In the genomic region with DNA sequence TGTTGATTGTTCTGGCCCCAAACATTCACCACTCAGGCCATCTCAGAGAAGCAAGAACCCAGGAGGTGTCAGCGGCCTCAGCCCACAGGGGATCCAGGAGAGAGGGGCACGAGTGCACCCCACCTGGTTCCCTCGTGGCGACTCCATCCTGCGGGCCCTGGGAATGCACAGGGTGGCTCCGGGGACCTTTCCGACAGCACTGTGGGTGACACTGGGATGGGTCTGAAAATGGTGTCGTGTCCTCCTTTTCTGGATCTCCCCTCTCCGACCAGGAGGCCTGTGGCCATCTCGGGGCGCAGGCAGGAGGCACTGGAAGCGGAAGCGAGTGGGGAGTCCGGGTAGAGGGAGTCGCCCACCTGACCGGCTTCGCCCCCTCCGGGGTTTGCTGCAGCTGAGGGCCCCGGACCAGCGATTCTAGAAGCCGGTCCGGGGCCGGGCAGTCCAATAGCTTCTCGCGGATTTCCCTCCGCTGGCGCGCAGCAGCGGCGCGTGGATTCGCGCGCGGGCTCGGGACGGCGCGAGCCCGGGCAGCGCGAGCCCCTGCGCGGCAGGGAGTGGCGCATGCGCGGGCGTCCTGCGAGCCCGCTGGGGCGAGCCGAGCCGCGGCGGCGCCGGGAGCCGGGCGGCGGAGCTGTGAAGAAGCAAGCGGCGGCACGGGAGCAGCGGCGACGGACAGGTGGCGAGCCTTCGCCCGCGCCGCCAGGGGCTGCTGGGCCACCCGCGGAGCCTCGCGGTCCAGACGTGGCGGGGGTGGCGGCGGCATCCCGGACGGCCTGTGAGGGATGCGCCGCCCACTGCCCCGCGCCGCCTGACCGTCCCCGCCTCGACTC, we compare ENCODE assay signal across 7 cellular contexts. TPM values are rescaled to one million over a fixed set of nuclear protein-coding genes. Genes with fewer than 3 reads are reported as not detected.
DNase-seq lines count a peak whose midpoint lies in the region; ATAC-seq, FAIRE-seq and TF ChIP-seq lines count a peak whose summit lies in the region.

Gene DOCK3 (plus strand): TSS at position 579 of the 830 bp plus-strand sequence. CDS start 337 bp downstream, outside the sequence.

- ATAC-seq in IMR-90 (ENCODE audit: low read depth) (peak; percentile 94), HG02610 (IDR thresholded peaks at IDR 0.05; ENCODE audit: unreplicated experiment) (no peak)
- peak; percentile 83 for ATAC-seq in activated CD4-positive, CD25-positive, alpha-beta regulatory T cell treated with anti-CD3 and anti-CD28 coated beads, Interleukin-2, amount 50 U/mL, for 24 hours
- ATAC-seq in central memory CD8-positive, alpha-beta T cell (replicated peaks; ENCODE audit: extremely low read depth, poor library complexity, severe bottlenecking): peak; percentile 81

- peaks cover 7% of the 10 kb centered on the region for H3K36me3 Mint-ChIP-seq in central memory CD8-positive, alpha-beta T cell (ENCODE audit: insufficient read depth)

- in situ Hi-C loops in IMR-90 (cut with MboI; ENCODE audit: low sequenced_read_pairs): no loop called here

- no peaks in the 10 kb centered on the region for H3K9me3 Mint-ChIP-seq in central memory CD8-positive, alpha-beta T cell

- no peak within 1 kb of the TSS for H3K27ac ChIP-seq in IMR-90 (ENCODE audit: insufficient read depth, low read length)

- H3K23ac ChIP-seq in IMR-90 (ENCODE audit: low read depth, low read length): no peak within 1 kb of the TSS

- BruUV-seq in IMR-90 (replicated peaks; lab: Mats Ljungman, UMichigan): no TSS peak

- H2BK15ac ChIP-seq in IMR-90 (ENCODE audit: low read depth, low read length): no peak within 1 kb of the TSS

- dilution Hi-C loops in IMR-90 (cut with HindIII; ENCODE audit: low sequenced_read_pairs, unreplicated experiment): no loop called here

- H3K4me1 Mint-ChIP-seq in central memory CD8-positive, alpha-beta T cell: peaks cover 6% of the 10 kb centered on the region

- H3K4me2 ChIP-seq in IMR-90 (ENCODE audit: low read depth, low read length): peak within 1 kb of the TSS; percentile 71

- H3K4me1 ChIP-seq in IMR-90 (ENCODE audit: control insufficient read depth, insufficient read depth, low read length): no peaks in the 10 kb centered on the region

- H3K4ac ChIP-seq in IMR-90 (ENCODE audit: low read depth, low read length): no peak within 1 kb of the TSS

- no peak within 1 kb of the TSS for H4K91ac ChIP-seq in IMR-90 (ENCODE audit: insufficient read depth, low read depth, low read length)

- H2BK20ac ChIP-seq in IMR-90 (ENCODE audit: low read depth, low read length): no peak within 1 kb of the TSS

- H3K18ac ChIP-seq in IMR-90 (ENCODE audit: low read depth, low read length): no peak within 1 kb of the TSS

- no peak within 1 kb of the TSS for H3K9ac ChIP-seq in IMR-90 (ENCODE audit: low read depth, low read length)

- no peak within 1 kb of the TSS for H2AK9ac ChIP-seq in IMR-90 (replicated peaks; ENCODE audit: low read depth, low read length, poor library complexity)

- peak within 1 kb of the TSS; percentile 70 for H3K4me3 Mint-ChIP-seq in central memory CD8-positive, alpha-beta T cell

- H3K36me3 ChIP-seq in IMR-90 (ENCODE audit: control insufficient read depth, insufficient read depth, low read length): no peaks in the 10 kb centered on the region

- no peak within 1 kb of the TSS for H3K27ac Mint-ChIP-seq in central memory CD8-positive, alpha-beta T cell (ENCODE audit: low read depth)

- peaks cover 43% of the 10 kb centered on the region for H3K27me3 Mint-ChIP-seq in central memory CD8-positive, alpha-beta T cell

- peak within 1 kb of the TSS; percentile 90 for H2AFZ ChIP-seq in IMR-90 (replicated peaks; ENCODE audit: low read length, poor library complexity)

- 1% methylated on average over 65 of the region's 89 CpGs; no CpG with 5 or more reads in 1 of the 2 experiments for WGBS in IMR-90 (ENCODE audit: extremely low coverage in 2 of 2, insufficient read length in 1 of 2), 2 experiments

- FAIRE-seq in GM12892 (lab: Jason Lieb, UNC): no peak

- H3K4me3 ChIP-seq in IMR-90 (ENCODE audit: insufficient read depth, low read depth, low read length): peak within 1 kb of the TSS; percentile 50

- peaks cover 57% of the 10 kb centered on the region for H3K27me3 ChIP-seq in IMR-90 (ENCODE audit: control insufficient read depth, insufficient read depth, low read length)

- no peaks in the 10 kb centered on the region for H3K79me1 ChIP-seq in IMR-90 (ENCODE audit: low read depth in 1 of 2, low read length in 2 of 2)

- TF ChIP-seq RAD21 in IMR-90 (IDR thresholded peaks at IDR 0.05; ENCODE audit: low read length): no peak

- DNase-seq in GM12892 (ENCODE audit: insufficient read length) (peak; percentile 63), IMR-90 (peak; percentile 36), kidney tubule cell (ENCODE audit: low spot score) (peak; percentile 57)
- peak; percentile 22 to 33 for DNase-seq in central memory CD8-positive, alpha-beta T cell (ENCODE audit: low spot score in 2 of 2)
- DNase-seq in stimulated activated CD4-positive, alpha-beta T cell treated with anti-CD3 and anti-CD28 coated beads, Interleukin-2, amount 100 ng/mL, for 24 hours: peak; percentile 65 to 70

- H4K8ac ChIP-seq in IMR-90 (ENCODE audit: low read depth in 2 of 2, low read length in 2 of 2): no peak within 1 kb of the TSS

- TF ChIP-seq POLR2A in GM12892 (IDR thresholded peaks at IDR 0.05; ENCODE audit: low read depth, low read length): no peak
- no peak for TF ChIP-seq POLR2A in IMR-90 (IDR thresholded peaks at IDR 0.05; ENCODE audit: low read depth, low read length)

- no peak within 1 kb of the TSS for H3K14ac ChIP-seq in IMR-90 (replicated peaks; ENCODE audit: low read depth, low read length)

- H3K56ac ChIP-seq in IMR-90 (ENCODE audit: extremely low read depth, insufficient read depth, low read length): no peak within 1 kb of the TSS

- peaks cover 5% of the 10 kb centered on the region; the same call in 1 of the 2 replicates for H3K9me1 ChIP-seq in IMR-90 (ENCODE audit: insufficient read depth, low read length)

- H2BK120ac ChIP-seq in IMR-90 (ENCODE audit: low read depth, low read length): no peak within 1 kb of the TSS

- no peaks in the 10 kb centered on the region; the same call in 1 of the 2 replicates for H3K9me3 ChIP-seq in IMR-90 (ENCODE audit: control insufficient read depth, insufficient read depth, low read length)

- CTCF ChIA-PET in IMR-90 (lab: Yijun Ruan, JAX): no interaction called here

- H4K5ac ChIP-seq in IMR-90 (ENCODE audit: low read depth, low read length): no peak within 1 kb of the TSS

- H4K20me1 ChIP-seq in IMR-90 (ENCODE audit: insufficient read depth, low read length): no peaks in the 10 kb centered on the region

- no peak for TF ChIP-seq CTCF in IMR-90 (conservative IDR thresholded peaks at IDR 0.05; ENCODE audit: low read depth, low read length)

- POLR2A ChIA-PET in IMR-90 (lab: Charles Lee; ENCODE audit: unreplicated experiment): no interaction called here

- H2AK5ac ChIP-seq in IMR-90 (ENCODE audit: low read depth, low read length): no peak within 1 kb of the TSS

- no peak within 1 kb of the TSS for H2BK5ac ChIP-seq in IMR-90 (ENCODE audit: low read depth, low read length, poor library complexity, severe bottlenecking)

- intact Hi-C loops in IMR-90 (cut with micrococcal nuclease): no loop called here

TF ChIP-seq in IMR-90, 13 proteins besides CTCF, POLR2A, EP300 and RAD21:
- TF ChIP-seq BHLHE40 (IDR thresholded peaks at IDR 0.05; ENCODE audit: low read depth, low read length): peak; percentile 73; the same call in 1 of the 2 replicates
- TF ChIP-seq MAZ (IDR thresholded peaks at IDR 0.05; ENCODE audit: borderline replicate concordance, low read depth, low read length): no peak

RNA-seq across cellular contexts. Expression of gene DOCK3, which starts in this region (rescaled TPM):
- 0.06 TPM for polyA plus RNA-seq in GM12892 (2012; ENCODE audit: missing spikeins)
- under 0.01 TPM in 2 replicates for total RNA-seq in IMR-90 (2012; rRNA removed)
- 0.10 and 0.12 TPM in 2 replicates for polyA plus RNA-seq in IMR-90 (2012; rRNA removed)
- 0.01 and 0.07 TPM in 2 replicates for polyA plus RNA-seq in IMR-90 (2012; cell fraction: cytosol; rRNA removed)
- 0.33 and 0.38 TPM in 2 replicates for polyA plus RNA-seq in IMR-90 (2012; cell fraction: nucleus; rRNA removed; ENCODE audit: low replicate concordance)

Comparison
In these comparisons a context has a peak if more than half of its experiments do, and no peak if none do; other contexts are left out.
1. Peak in DNase-seq, ATAC-seq, H3K4me3 ChIP-seq and H3K4me2 ChIP-seq in IMR-90; RNA of the gene not detected or under 1 TPM.